16 cellular contexts compared by ENCODE assay signal in the genomic region with DNA sequence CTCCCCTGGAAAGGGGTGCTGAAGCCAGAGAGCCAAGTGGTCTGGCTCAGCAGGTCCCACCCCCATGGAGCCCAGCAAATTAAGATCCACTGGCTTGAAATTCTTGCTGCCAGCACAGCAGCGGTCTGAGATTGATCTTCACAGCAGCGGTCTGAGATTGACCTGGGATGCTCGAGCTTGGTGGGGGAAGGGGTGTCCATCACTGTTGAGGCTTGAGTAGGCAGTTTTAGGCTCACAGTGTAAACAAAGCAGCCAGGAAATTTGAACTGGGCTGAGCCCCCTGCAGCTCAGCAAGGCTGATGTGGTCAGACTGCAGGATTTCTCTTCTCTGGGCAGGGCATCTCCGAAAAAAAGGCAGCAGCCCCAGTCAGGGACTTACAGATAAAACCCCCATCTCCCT. TPM values are rescaled to one million over a fixed set of nuclear protein-coding genes. Genes with fewer than 3 reads are reported as not detected.
DNase-seq lines count a peak whose midpoint lies in the region; ATAC-seq and TF ChIP-seq lines count a peak whose summit lies in the region.
"Had no signal": no experiment of that assay in that cellular context is flagged by ENCODE, and none has a peak within 500 bp of the region (broad histone marks: within the 10 kb centered on the region; RNA-seq: fewer than 3 reads in every experiment).

No MANE protein-coding gene starts in this region.

- ATAC-seq in WTC11: peak; percentile 66

- H3K4me1 Mint-ChIP-seq in WTC11: peaks cover 16% of the 10 kb centered on the region
- H3K4me1 Mint-ChIP-seq: CD8-positive, alpha-beta memory T cell had no signal

- CTCF ChIA-PET in WTC11 (lab: Charles Lee): no interaction called here

- DNase-seq in NCI-H2227 treated with DMSO at 0.1 percent for 48 hours (lab: John Stamatoyannopoulos, UW) (peak; percentile 6), NCI-H2227 (lab: John Stamatoyannopoulos, UW; ENCODE audit: unreplicated experiment) (no peak), WTC11 (ENCODE audit: low spot score) (no peak), left kidney (ENCODE audit: low read depth, low spot score) (peak; percentile 23), retina (peak; percentile 56), dedifferentiated amniotic fluid mesenchymal stem cell (ENCODE audit: extremely low spot score) (no peak), NCI-H2196 treated with DMSO at 0.1 percent for 48 hours (lab: John Stamatoyannopoulos, UW; ENCODE audit: unreplicated experiment) (no peak), iPS-NIHi11 (ENCODE audit: low spot score) (no peak)
- DNase-seq: AML-193; Caco-2; CD8-positive, alpha-beta memory T cell; DMS53; GM23248; H9 had no signal

- no peak for TF ChIP-seq CTCF in WTC11 (IDR thresholded peaks at IDR 0.05)

- no peak overlapping the region for H3K27ac Mint-ChIP-seq in WTC11
- H3K27ac Mint-ChIP-seq: CD8-positive, alpha-beta memory T cell; H9 had no signal

- H3K4me3 Mint-ChIP-seq in WTC11: no peak overlapping the region
- H3K4me3 Mint-ChIP-seq: CD8-positive, alpha-beta memory T cell; H9 had no signal

- peaks cover 15% of the 10 kb centered on the region for H3K9me3 Mint-ChIP-seq in WTC11

- H3K36me3 Mint-ChIP-seq in WTC11: no peaks in the 10 kb centered on the region
- H3K36me3 Mint-ChIP-seq: CD8-positive, alpha-beta memory T cell had no signal

- no peaks in the 10 kb centered on the region for H3K27me3 Mint-ChIP-seq in WTC11 (ENCODE audit: low read depth)

- POLR2A ChIA-PET in WTC11 (lab: Charles Lee): no interaction called here

TF ChIP-seq in WTC11, 78 proteins besides CTCF, POLR2A, EP300 and RAD21:
- TF ChIP-seq CBFB (CRISPR knock-in tag; IDR thresholded peaks at IDR 0.05; ENCODE audit: low read depth) (no peak), SP1 (CRISPR knock-in tag; conservative IDR thresholded peaks at IDR 0.05) (no peak), NR1H2 (CRISPR knock-in tag; IDR thresholded peaks at IDR 0.05) (no peak), HMGA2 (CRISPR knock-in tag; IDR thresholded peaks at IDR 0.05) (no peak), MYBL2 (CRISPR knock-in tag; IDR thresholded peaks at IDR 0.05) (no peak)
- TF ChIP-seq, protein P1, sequence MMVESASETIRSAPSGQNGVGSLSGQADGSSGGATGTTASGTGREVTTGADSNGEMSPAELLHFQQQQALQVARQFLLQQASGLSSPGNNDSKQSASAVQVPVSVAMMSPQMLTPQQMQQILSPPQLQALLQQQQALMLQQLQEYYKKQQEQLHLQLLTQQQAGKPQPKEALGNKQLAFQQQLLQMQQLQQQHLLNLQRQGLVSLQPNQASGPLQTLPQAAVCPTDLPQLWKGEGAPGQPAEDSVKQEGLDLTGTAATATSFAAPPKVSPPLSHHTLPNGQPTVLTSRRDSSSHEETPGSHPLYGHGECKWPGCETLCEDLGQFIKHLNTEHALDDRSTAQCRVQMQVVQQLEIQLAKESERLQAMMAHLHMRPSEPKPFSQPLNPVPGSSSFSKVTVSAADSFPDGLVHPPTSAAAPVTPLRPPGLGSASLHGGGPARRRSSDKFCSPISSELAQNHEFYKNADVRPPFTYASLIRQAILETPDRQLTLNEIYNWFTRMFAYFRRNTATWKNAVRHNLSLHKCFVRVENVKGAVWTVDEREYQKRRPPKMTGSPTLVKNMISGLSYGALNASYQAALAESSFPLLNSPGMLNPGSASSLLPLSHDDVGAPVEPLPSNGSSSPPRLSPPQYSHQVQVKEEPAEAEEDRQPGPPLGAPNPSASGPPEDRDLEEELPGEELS (CRISPR knock-in tag; IDR thresholded peaks at IDR 0.05): no peak
- TF ChIP-seq, protein P2, sequence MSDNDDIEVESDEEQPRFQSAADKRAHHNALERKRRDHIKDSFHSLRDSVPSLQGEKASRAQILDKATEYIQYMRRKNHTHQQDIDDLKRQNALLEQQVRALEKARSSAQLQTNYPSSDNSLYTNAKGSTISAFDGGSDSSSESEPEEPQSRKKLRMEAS (CRISPR knock-in tag; IDR thresholded peaks at IDR 0.05): no peak
- TF ChIP-seq, protein P3, sequence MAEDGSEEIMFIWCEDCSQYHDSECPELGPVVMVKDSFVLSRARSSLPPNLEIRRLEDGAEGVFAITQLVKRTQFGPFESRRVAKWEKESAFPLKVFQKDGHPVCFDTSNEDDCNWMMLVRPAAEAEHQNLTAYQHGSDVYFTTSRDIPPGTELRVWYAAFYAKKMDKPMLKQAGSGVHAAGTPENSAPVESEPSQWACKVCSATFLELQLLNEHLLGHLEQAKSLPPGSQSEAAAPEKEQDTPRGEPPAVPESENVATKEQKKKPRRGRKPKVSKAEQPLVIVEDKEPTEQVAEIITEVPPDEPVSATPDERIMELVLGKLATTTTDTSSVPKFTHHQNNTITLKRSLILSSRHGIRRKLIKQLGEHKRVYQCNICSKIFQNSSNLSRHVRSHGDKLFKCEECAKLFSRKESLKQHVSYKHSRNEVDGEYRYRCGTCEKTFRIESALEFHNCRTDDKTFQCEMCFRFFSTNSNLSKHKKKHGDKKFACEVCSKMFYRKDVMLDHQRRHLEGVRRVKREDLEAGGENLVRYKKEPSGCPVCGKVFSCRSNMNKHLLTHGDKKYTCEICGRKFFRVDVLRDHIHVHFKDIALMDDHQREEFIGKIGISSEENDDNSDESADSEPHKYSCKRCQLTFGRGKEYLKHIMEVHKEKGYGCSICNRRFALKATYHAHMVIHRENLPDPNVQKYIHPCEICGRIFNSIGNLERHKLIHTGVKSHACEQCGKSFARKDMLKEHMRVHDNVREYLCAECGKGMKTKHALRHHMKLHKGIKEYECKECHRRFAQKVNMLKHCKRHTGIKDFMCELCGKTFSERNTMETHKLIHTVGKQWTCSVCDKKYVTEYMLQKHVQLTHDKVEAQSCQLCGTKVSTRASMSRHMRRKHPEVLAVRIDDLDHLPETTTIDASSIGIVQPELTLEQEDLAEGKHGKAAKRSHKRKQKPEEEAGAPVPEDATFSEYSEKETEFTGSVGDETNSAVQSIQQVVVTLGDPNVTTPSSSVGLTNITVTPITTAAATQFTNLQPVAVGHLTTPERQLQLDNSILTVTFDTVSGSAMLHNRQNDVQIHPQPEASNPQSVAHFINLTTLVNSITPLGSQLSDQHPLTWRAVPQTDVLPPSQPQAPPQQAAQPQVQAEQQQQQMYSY (CRISPR knock-in tag; IDR thresholded peaks at IDR 0.05): no peak
TF ChIP-seq in WTC11: peak in this region for 0.

RNA-seq across cellular contexts. Expression of a gene that starts 41.3 kb away (rescaled TPM):
- 0.70 to 0.85 TPM (median 0.71 TPM) in 3 replicates for total RNA-seq in WTC11 (2021)
- total RNA-seq: A673; CD8-positive, alpha-beta memory T cell; GM23248; HT-29 had no signal

Comparison
In these comparisons a context has a peak if more than half of its experiments do, and no peak if none do; other contexts are left out.
1. DNase-seq: peak in NCI-H2227 treated with DMSO at 0.1 percent for 48 hours (single experiment), left kidney (single experiment) and retina (single experiment); none in NCI-H2227 (single experiment), WTC11 (single experiment), dedifferentiated amniotic fluid mesenchymal stem cell (single experiment), NCI-H2196 treated with DMSO at 0.1 percent for 48 hours (single experiment) and iPS-NIHi11 (single experiment).